26 cellular contexts compared by ENCODE assay signal in genomic region chr20:9276964-9277363, GRCh38.
"Had no signal": no experiment of that assay in that cellular context is flagged by ENCODE, and none has a peak within 500 bp of the region (broad histone marks: within the 10 kb centered on the region; RNA-seq: fewer than 3 reads in every experiment).

No MANE protein-coding gene starts in this region.

- H3K9me3 ChIP-seq: mucosa of descending colon, pancreas, prostate gland, spleen, suprapubic skin, thoracic aorta, tibial artery, upper lobe of right lung had no signal

- H3K4me1 ChIP-seq: pancreas, prostate gland, suprapubic skin, upper lobe of right lung had no signal

- H3K27ac ChIP-seq: prostate gland, spleen, suprapubic skin, thoracic aorta, upper lobe of right lung had no signal

- H3K36me3 ChIP-seq: pancreas, prostate gland, spleen, suprapubic skin, thoracic aorta, tibial artery, upper lobe of right lung had no signal

- ATAC-seq: left cardiac atrium; left lobe of liver; mucosa of descending colon; naive thymus-derived CD8-positive, alpha-beta T cell; right cardiac atrium; sciatic nerve; stimulated activated effector memory CD8-positive, alpha-beta T cell treated with anti-CD3 and anti-CD28 coated beads, Interleukin-12 subunit alpha, Interleukin-12 subunit beta, amount 100 ng/mL, for 72 hours; upper lobe of right lung had no signal

- DNase-seq: hippocampal formation; immature natural killer cell; islet precursor cell; left cardiac atrium; midbrain; mucosa of descending colon; naive thymus-derived CD8-positive, alpha-beta T cell; nucleus accumbens; pancreas; posterior cingulate gyrus; retina; right cardiac atrium; small intestine; spleen; stimulated activated CD4-positive, alpha-beta T cell treated with anti-CD3 and anti-CD28 coated beads, Interleukin-4, amount 100 ng/mL, for 24 hours; stimulated activated naive CD4-positive, alpha-beta T cell; tibial artery; trophoblast cell; upper lobe of right lung had no signal

- H3K4me3 ChIP-seq: lung, mucosa of descending colon, pancreas, prostate gland, spleen, suprapubic skin, thoracic aorta, tibial artery, upper lobe of right lung had no signal

- H3K27me3 ChIP-seq: pancreas, suprapubic skin, tibial artery, upper lobe of right lung had no signal
